8 cellular contexts compared by ENCODE assay signal in the genomic region with DNA sequence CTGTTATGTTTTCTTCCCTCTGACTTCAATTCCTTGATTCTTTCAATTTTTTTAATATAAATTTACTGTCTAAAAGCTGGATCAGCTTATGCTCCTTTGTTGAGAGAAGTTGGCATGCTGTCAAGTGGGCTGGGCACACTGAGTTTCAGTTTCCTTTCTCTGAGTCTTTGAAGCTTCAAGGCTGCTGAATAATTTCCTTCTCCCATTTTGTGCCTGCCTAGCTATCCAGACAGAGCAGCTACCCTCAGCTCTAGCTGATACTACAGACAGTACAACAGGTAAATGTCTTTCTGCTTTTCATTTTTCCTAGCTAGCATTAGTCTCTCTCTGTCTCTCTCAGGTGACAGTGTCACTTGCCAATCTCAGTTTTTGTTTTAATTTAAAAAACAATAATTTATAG. TPM values are rescaled to one million over a fixed set of nuclear protein-coding genes. Genes with fewer than 3 reads are reported as not detected.
DNase-seq lines count a peak whose midpoint lies in the region; ATAC-seq and TF ChIP-seq lines count a peak whose summit lies in the region.

A gene with protein sequence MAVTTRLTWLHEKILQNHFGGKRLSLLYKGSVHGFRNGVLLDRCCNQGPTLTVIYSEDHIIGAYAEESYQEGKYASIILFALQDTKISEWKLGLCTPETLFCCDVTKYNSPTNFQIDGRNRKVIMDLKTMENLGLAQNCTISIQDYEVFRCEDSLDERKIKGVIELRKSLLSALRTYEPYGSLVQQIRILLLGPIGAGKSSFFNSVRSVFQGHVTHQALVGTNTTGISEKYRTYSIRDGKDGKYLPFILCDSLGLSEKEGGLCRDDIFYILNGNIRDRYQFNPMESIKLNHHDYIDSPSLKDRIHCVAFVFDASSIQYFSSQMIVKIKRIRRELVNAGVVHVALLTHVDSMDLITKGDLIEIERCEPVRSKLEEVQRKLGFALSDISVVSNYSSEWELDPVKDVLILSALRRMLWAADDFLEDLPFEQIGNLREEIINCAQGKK (plus strand): TSS at position 204 of the 400 bp plus-strand sequence. CDS start 365 bp downstream, outside the sequence.

- H3K4me1 Mint-ChIP-seq in activated T-helper 17 cell treated with anti-CD3 and anti-CD28 coated beads, Interleukin-2, amount 50 U/mL, for 72 hours, result peaks cover 40% of the 10 kb centered on the region

- TF ChIP-seq EP300 in upper lobe of left lung (IDR thresholded peaks at IDR 0.05), result no peak

- H3K36me3 Mint-ChIP-seq in activated T-helper 17 cell treated with anti-CD3 and anti-CD28 coated beads, Interleukin-2, amount 50 U/mL, for 72 hours (ENCODE audit: low read depth), result peaks cover 7% of the 10 kb centered on the region

- peak; percentile 7 for DNase-seq in NOMO-1 treated with dmso at 0.1 percent for 144 hours (lab: John Stamatoyannopoulos, UW; ENCODE audit: unreplicated experiment)
- DNase-seq in foreskin fibroblast, result peak; percentile 70 to 92
- peak; percentile 70 to 83 for DNase-seq in psoas muscle
- peak in 1 of 2 donors; percentile 89 for DNase-seq in upper lobe of left lung
- DNase-seq in DMS153 treated with DMSO at 0.1 percent for 48 hours (lab: John Stamatoyannopoulos, UW; ENCODE audit: unreplicated experiment), result no peak

- peak within 1 kb of the TSS; percentile 91 for H3K4me3 Mint-ChIP-seq in activated T-helper 17 cell treated with anti-CD3 and anti-CD28 coated beads, Interleukin-2, amount 50 U/mL, for 72 hours

- TF ChIP-seq CTCF in foreskin fibroblast (IDR thresholded peaks at IDR 0.05; ENCODE audit: low read depth, low read length) (no peak), psoas muscle (IDR thresholded peaks at IDR 0.05) (no peak), upper lobe of left lung (IDR thresholded peaks at IDR 0.05) (no peak)

- ATAC-seq in GM18517 (IDR thresholded peaks at IDR 0.05; ENCODE audit: unreplicated experiment) (peak; percentile 94), HG02943 (IDR thresholded peaks at IDR 0.05; ENCODE audit: low read depth, unreplicated experiment) (peak; percentile 90), psoas muscle (peak; percentile 40 to 78 (median 55)), upper lobe of left lung (ENCODE audit: low FRiP score in 2 of 2) (peak; percentile 85 to 92)
- peak; percentile 86 for ATAC-seq in activated T-helper 17 cell treated with anti-CD3 and anti-CD28 coated beads, Interleukin-2, amount 50 U/mL, for 72 hours (replicated peaks)

- peak within 1 kb of the TSS; percentile 89 for H3K27ac Mint-ChIP-seq in activated T-helper 17 cell treated with anti-CD3 and anti-CD28 coated beads, Interleukin-2, amount 50 U/mL, for 72 hours

- H3K27me3 ChIP-seq in psoas muscle (ENCODE audit: insufficient read depth in 3 of 3, low read length in 2 of 3), result no peaks in the 10 kb centered on the region
- no peaks in the 10 kb centered on the region for H3K27me3 ChIP-seq in upper lobe of left lung

- H3K9me3 ChIP-seq in psoas muscle, result no peaks in the 10 kb centered on the region
- no peaks in the 10 kb centered on the region for H3K9me3 ChIP-seq in upper lobe of left lung

- intact Hi-C loops in psoas muscle (cut with DNase I), result no loop called here

- peak in 3 of 4 donors; percentile 28 to 57 (median 30) for TF ChIP-seq POLR2A in upper lobe of left lung (IDR thresholded peaks at IDR 0.05)

- no peaks in the 10 kb centered on the region for H3K36me3 ChIP-seq in psoas muscle (ENCODE audit: insufficient read depth in 1 of 2, low read depth in 1 of 2)
- no peaks in the 10 kb centered on the region for H3K36me3 ChIP-seq in upper lobe of left lung

- H3K4me3 ChIP-seq in foreskin fibroblast (ENCODE audit: low read depth in 1 of 2, low read length in 2 of 2) (peak within 1 kb of the TSS; percentile 51 to 62), psoas muscle (peak within 1 kb of the TSS; percentile 59), upper lobe of left lung (peak within 1 kb of the TSS; percentile 32 to 54 (median 44))

- H3K4me1 ChIP-seq in psoas muscle, result no peaks in the 10 kb centered on the region
- H3K4me1 ChIP-seq in upper lobe of left lung, result peaks cover 13 to 26% (median 20%) of the 10 kb centered on the region in 4 donors

- H3K27ac ChIP-seq in psoas muscle, result peak within 1 kb of the TSS; percentile 28
- peak within 1 kb of the TSS; percentile 72 to 78 (median 74) for H3K27ac ChIP-seq in upper lobe of left lung

- peaks cover 11% of the 10 kb centered on the region for H3K9me3 Mint-ChIP-seq in activated T-helper 17 cell treated with anti-CD3 and anti-CD28 coated beads, Interleukin-2, amount 50 U/mL, for 72 hours

- no peaks in the 10 kb centered on the region for H3K27me3 Mint-ChIP-seq in activated T-helper 17 cell treated with anti-CD3 and anti-CD28 coated beads, Interleukin-2, amount 50 U/mL, for 72 hours

RNA-seq across cellular contexts. Expression of the gene that starts here (rescaled TPM):
- total RNA-seq in activated T-helper 17 cell treated with anti-CD3 and anti-CD28 coated beads, Interleukin-2, amount 50 U/mL, for 72 hours, result 10 to 100 TPM; 22.8 to 25.8 TPM
- total RNA-seq in psoas muscle, result 1 to 10 TPM; 3.3 to 6.8 (median 4.0) TPM
- polyA plus RNA-seq in psoas muscle, result 1 to 10 TPM; 3.3 to 5.0 (median 4.3) TPM
- 10 to 100 TPM; 18.8 to 60.8 (median 37.2) TPM for total RNA-seq in upper lobe of left lung
